In the genomic region with DNA sequence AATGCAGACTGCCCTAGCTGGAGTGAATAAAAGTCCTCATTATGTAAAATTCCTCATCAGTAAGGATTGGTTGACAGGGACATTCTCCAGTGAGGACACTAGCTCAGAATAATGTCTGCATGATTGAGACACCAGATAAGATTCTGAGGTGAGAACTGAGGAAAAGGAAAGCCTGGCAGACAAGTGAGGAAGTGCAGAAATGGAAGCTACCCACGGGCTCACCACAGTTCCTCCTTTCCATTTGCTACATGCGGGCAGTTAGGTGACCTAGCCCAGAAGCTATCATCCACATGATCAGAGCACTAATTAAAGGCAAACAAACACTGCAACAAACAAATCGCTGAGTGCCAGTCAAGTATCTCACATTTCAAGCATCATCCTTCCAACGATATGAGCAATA, we compare ENCODE assay signal across 32 cellular contexts. TPM values are rescaled to one million over a fixed set of nuclear protein-coding genes. Genes with fewer than 3 reads are reported as not detected.
"Had no signal": no experiment of that assay in that cellular context is flagged by ENCODE, and none has a peak within 500 bp of the region (broad histone marks: within the 10 kb centered on the region; RNA-seq: fewer than 3 reads in every experiment).

No MANE protein-coding gene starts in this region.

- H3K4me3 ChIP-seq: coronary artery, gastrocnemius medialis, hepatocyte, pancreas, psoas muscle, sigmoid colon, thoracic aorta, uterus had no signal

- H3K9me3 Mint-ChIP-seq: activated B cell treated with CpG ODN at 0.5 μM for 24 hours, neural crest cell had no signal

- H3K27ac Mint-ChIP-seq: activated B cell treated with CpG ODN at 0.5 μM for 24 hours; activated CD8-positive, alpha-beta T cell treated with anti-CD3 and anti-CD28 coated beads for 36 hours; activated T-helper 17 cell treated with anti-CD3 and anti-CD28 coated beads, Interleukin-2, amount 50 U/mL, for 72 hours; effector memory CD8-positive, alpha-beta T cell; naive thymus-derived CD8-positive, alpha-beta T cell; stimulated activated effector memory CD8-positive, alpha-beta T cell treated with anti-CD3 and anti-CD28 coated beads, Interleukin-12 subunit alpha, Interleukin-12 subunit beta, amount 100 ng/mL, for 72 hours; stimulated activated naive CD8-positive, alpha-beta T cell treated with anti-CD3 and anti-CD28 coated beads, Interleukin-15, Interleukin-2, amounts not matched to agents 100 ng/mL and 50 ng/mL, for 24 hours had no signal

- H3K36me3 Mint-ChIP-seq: naive thymus-derived CD8-positive, alpha-beta T cell; stimulated activated effector memory CD8-positive, alpha-beta T cell treated with anti-CD3 and anti-CD28 coated beads, Interleukin-12 subunit alpha, Interleukin-12 subunit beta, amount 100 ng/mL, for 72 hours had no signal

- H3K27me3 Mint-ChIP-seq: activated B cell treated with CpG ODN at 0.5 μM for 24 hours; activated CD8-positive, alpha-beta T cell treated with anti-CD3 and anti-CD28 coated beads for 36 hours; activated T-helper 17 cell treated with anti-CD3 and anti-CD28 coated beads, Interleukin-2, amount 50 U/mL, for 72 hours; effector memory CD8-positive, alpha-beta T cell had no signal

- H3K4me1 Mint-ChIP-seq: activated B cell treated with CpG ODN at 0.5 μM for 24 hours; activated T-helper 17 cell treated with anti-CD3 and anti-CD28 coated beads, Interleukin-2, amount 50 U/mL, for 72 hours; naive thymus-derived CD8-positive, alpha-beta T cell; neural crest cell; stimulated activated effector memory CD8-positive, alpha-beta T cell treated with anti-CD3 and anti-CD28 coated beads, Interleukin-12 subunit alpha, Interleukin-12 subunit beta, amount 100 ng/mL, for 72 hours had no signal

- DNase-seq: activated B cell treated with CpG ODN at 0.5 μM for 24 hours; activated CD4-positive, alpha-beta T cell treated with anti-CD3 and anti-CD28 coated beads, Interleukin-2, amount 50 U/mL, for 1 hour; activated CD8-positive, alpha-beta T cell treated with anti-CD3 and anti-CD28 coated beads for 36 hours; activated gamma-delta T cell treated with Interleukin-2 at 50 U/mL for 16 hours; activated naive CD4-positive, alpha-beta T cell treated with anti-CD3 and anti-CD28 coated beads, Interleukin-2, amount 50 U/mL, for 16 hours; activated T-cell treated with anti-CD3 and anti-CD28 coated beads, Interleukin-2, amount 50 U/mL, for 4 hours; amniotic stem cell; brain microvascular endothelial cell; effector memory CD8-positive, alpha-beta T cell; erythroblast; gastrocnemius medialis; glutamatergic neuron; kidney; left colon; midbrain; naive thymus-derived CD8-positive, alpha-beta T cell; nucleus accumbens; pancreas; psoas muscle; sigmoid colon; small intestine; stimulated activated CD4-positive, alpha-beta T cell treated with anti-CD3 and anti-CD28 coated beads, Interleukin-4, amount 100 ng/mL, for 24 hours; trophoblast cell; uterus had no signal

- ATAC-seq: activated CD8-positive, alpha-beta T cell treated with anti-CD3 and anti-CD28 coated beads for 36 hours; activated T-cell treated with anti-CD3 and anti-CD28 coated beads, Interleukin-2, amount 50 U/mL, for 4 hours; activated T-helper 17 cell treated with anti-CD3 and anti-CD28 coated beads, Interleukin-2, amount 50 U/mL, for 72 hours; effector memory CD8-positive, alpha-beta T cell; gastrocnemius medialis; left colon; naive thymus-derived CD8-positive, alpha-beta T cell; pancreas; psoas muscle; stimulated activated effector memory CD8-positive, alpha-beta T cell treated with anti-CD3 and anti-CD28 coated beads, Interleukin-12 subunit alpha, Interleukin-12 subunit beta, amount 100 ng/mL, for 72 hours had no signal

- H3K4me3 Mint-ChIP-seq: activated B cell treated with CpG ODN at 0.5 μM for 24 hours; activated CD8-positive, alpha-beta T cell treated with anti-CD3 and anti-CD28 coated beads for 36 hours; activated T-cell treated with anti-CD3 and anti-CD28 coated beads, Interleukin-2, amount 50 U/mL, for 4 hours; activated T-helper 17 cell treated with anti-CD3 and anti-CD28 coated beads, Interleukin-2, amount 50 U/mL, for 72 hours; effector memory CD8-positive, alpha-beta T cell; naive thymus-derived CD8-positive, alpha-beta T cell; neural crest cell; stimulated activated effector memory CD8-positive, alpha-beta T cell treated with anti-CD3 and anti-CD28 coated beads, Interleukin-12 subunit alpha, Interleukin-12 subunit beta, amount 100 ng/mL, for 72 hours; stimulated activated naive CD8-positive, alpha-beta T cell treated with anti-CD3 and anti-CD28 coated beads, Interleukin-15, Interleukin-2, amounts not matched to agents 100 ng/mL and 50 ng/mL, for 24 hours had no signal

RNA-seq across cellular contexts. Expression of gene NETO1, which starts 27.7 kb away (rescaled TPM):
- total RNA-seq: activated CD8-positive, alpha-beta T cell treated with anti-CD3 and anti-CD28 coated beads for 36 hours; activated T-helper 17 cell treated with anti-CD3 and anti-CD28 coated beads, Interleukin-2, amount 50 U/mL, for 72 hours; gastrocnemius medialis; hepatocyte; left colon; liver; psoas muscle had no signal
